13 cellular contexts compared by ENCODE assay signal in the genomic region with DNA sequence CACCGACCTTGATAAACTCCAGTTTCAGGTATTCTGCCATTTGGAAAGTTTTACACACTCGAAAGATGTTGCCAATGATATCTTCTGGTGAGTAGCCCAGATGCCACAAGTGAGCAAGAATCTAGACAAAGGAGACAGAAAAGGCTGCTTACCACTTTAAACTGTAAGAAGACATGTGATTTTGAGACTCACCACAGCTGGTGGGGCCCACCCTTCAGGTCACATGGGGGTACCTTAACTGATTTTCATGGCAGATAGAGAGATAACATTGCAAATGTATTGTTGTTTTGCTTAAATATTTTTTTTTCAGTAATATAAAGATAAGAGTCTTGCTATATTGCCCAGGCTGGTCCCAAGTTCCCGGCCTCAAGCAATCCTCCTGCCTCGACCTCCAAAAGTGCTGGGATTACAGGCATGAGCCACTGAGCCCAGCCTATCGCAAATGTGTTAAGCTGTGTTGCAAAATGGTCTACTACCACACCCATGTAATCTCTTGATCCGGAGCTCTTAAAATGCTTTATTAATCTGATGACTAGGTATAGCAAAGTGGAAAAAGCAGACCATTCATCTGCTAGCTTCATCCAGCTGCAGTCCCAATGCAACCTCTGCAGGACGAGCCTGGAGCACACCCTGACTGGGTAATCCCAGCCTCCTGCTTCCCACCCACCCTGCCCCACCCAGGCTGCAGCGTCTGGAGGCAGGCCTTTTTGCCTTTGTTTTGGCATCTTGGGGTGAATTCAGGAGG.
"Had no signal": no experiment of that assay in that cellular context is flagged by ENCODE, and none has a peak within 500 bp of the region (broad histone marks: within the 10 kb centered on the region; RNA-seq: fewer than 3 reads in every experiment).

No MANE protein-coding gene starts in this region.

- H3K4me1 Mint-ChIP-seq: stimulated activated naive CD8-positive, alpha-beta T cell treated with anti-CD3 and anti-CD28 coated beads, Interleukin-15, amount 100 ng/mL, for 72 hours had no signal

- H3K9me3 Mint-ChIP-seq: naive B cell; stimulated activated naive CD8-positive, alpha-beta T cell treated with anti-CD3 and anti-CD28 coated beads, Interleukin-15, amount 100 ng/mL, for 72 hours had no signal

- H3K4me2 ChIP-seq: hepatocyte had no signal

- H3K36me3 ChIP-seq: ovary had no signal

- H2AFZ ChIP-seq: hepatocyte had no signal

- FAIRE-seq: keratinocyte had no signal

- H3K79me2 ChIP-seq: hepatocyte had no signal

- H3K4me1 ChIP-seq: upper lobe of left lung had no signal

- H3K27me3 ChIP-seq: cardiac muscle cell, hepatocyte, left lung, ovary, upper lobe of left lung had no signal

- H3K9me3 ChIP-seq: left lung, ovary, upper lobe of left lung had no signal

- H3K27me3 Mint-ChIP-seq: naive B cell; stimulated activated naive CD8-positive, alpha-beta T cell treated with anti-CD3 and anti-CD28 coated beads, Interleukin-15, amount 100 ng/mL, for 72 hours had no signal

- DNase-seq: activated CD4-positive, CD25-positive, alpha-beta regulatory T cell treated with anti-CD3 and anti-CD28 coated beads, Interleukin-2, amount 50 U/mL, for 72 hours; activated naive CD4-positive, alpha-beta T cell; left lung; mammary epithelial cell; naive B cell; ovary; stimulated activated naive CD8-positive, alpha-beta T cell treated with anti-CD3 and anti-CD28 coated beads, Interleukin-15, amount 100 ng/mL, for 72 hours; upper lobe of left lung had no signal

- H3K4me3 Mint-ChIP-seq: activated CD8-positive, alpha-beta T cell treated with anti-CD3 and anti-CD28 coated beads, Interleukin-2, amount 10 ng/mL, durations not matched to agents 7 days and 5 days; stimulated activated naive CD8-positive, alpha-beta T cell treated with anti-CD3 and anti-CD28 coated beads, Interleukin-15, amount 100 ng/mL, for 72 hours had no signal

- ATAC-seq: left lung, sciatic nerve had no signal

- H3K4me3 ChIP-seq: cardiac muscle cell, hepatocyte, left lung, ovary, upper lobe of left lung had no signal
